Comparison of ENCODE assay signal across 15 cellular contexts in genomic region chr14:68654471-68654941, GRCh38.
A peak's percentile ranks its signal among the peaks of the same experiment; 100 is the strongest.
DNase-seq lines count a peak whose midpoint lies in the region; ATAC-seq and TF ChIP-seq lines count a peak whose summit lies in the region.
"Had no signal": no experiment of that assay in that cellular context is flagged by ENCODE, and none has a peak within 500 bp of the region (broad histone marks: within the 10 kb centered on the region; RNA-seq: fewer than 3 reads in every experiment).

No MANE protein-coding gene starts in this region.

- H3K36me3 Mint-ChIP-seq in stimulated activated memory B cell treated with anti-CD40 and anti-IgM and Interleukin-4, amounts not matched to agents 10 μg/mL and 1 μg/mL and 100 μg/mL, for 72 hours = no peaks in the 10 kb centered on the region

- H3K79me2 ChIP-seq in DND-41 (ENCODE audit: insufficient read depth, low read length) (no peaks in the 10 kb centered on the region), mesendoderm (ENCODE audit: control insufficient read depth, insufficient read depth, low read length) (no peaks in the 10 kb centered on the region)

- no peak overlapping the region for H2BK120ac ChIP-seq in mesendoderm (ENCODE audit: low read depth, low read length)

- H3K27me3 Mint-ChIP-seq in stimulated activated memory B cell treated with anti-CD40 and anti-IgM and Interleukin-4, amounts not matched to agents 10 μg/mL and 1 μg/mL and 100 μg/mL, for 72 hours = no peaks in the 10 kb centered on the region
- H3K27me3 Mint-ChIP-seq: activated CD4-positive, alpha-beta T cell treated with anti-CD3 and anti-CD28 coated beads, Interleukin-2, amount 10 ng/mL, durations not matched to agents 7 days and 5 days; activated naive CD8-positive, alpha-beta T cell treated with anti-CD3 and anti-CD28 coated beads, Interleukin-2, amount 50 U/mL, for 24 hours; central memory CD8-positive, alpha-beta T cell; naive B cell had no signal

- H3K4me1 ChIP-seq in DND-41 (ENCODE audit: insufficient read depth, low read length) (peaks cover 9% of the 10 kb centered on the region), mucosa of stomach (ENCODE audit: control insufficient read depth, insufficient read depth, low read length) (peaks cover 26% of the 10 kb centered on the region), mesendoderm (ENCODE audit: control insufficient read depth, low read depth, low read length) (no peaks in the 10 kb centered on the region)

- WGBS in mesendoderm (ENCODE audit: extremely low coverage, insufficient coverage, low lambda C conversion rate) = no CpG with 5 or more reads among the region's 9 CpGs

- no peaks in the 10 kb centered on the region for H3K9me3 ChIP-seq in DND-41 (ENCODE audit: insufficient read depth, low read length, severe bottlenecking)
- no peaks in the 10 kb centered on the region for H3K9me3 ChIP-seq in mucosa of stomach (ENCODE audit: control insufficient read depth, low read length)
- H3K9me3 ChIP-seq: left lung had no signal

- H3K36me3 ChIP-seq in DND-41 (ENCODE audit: insufficient read depth, low read length) (no peaks in the 10 kb centered on the region), mucosa of stomach (ENCODE audit: control insufficient read depth, insufficient read depth, low read length) (no peaks in the 10 kb centered on the region), mesendoderm (ENCODE audit: control insufficient read depth, insufficient read depth, low read length) (no peaks in the 10 kb centered on the region)
- H3K36me3 ChIP-seq: left lung had no signal

- H3K18ac ChIP-seq in mesendoderm (ENCODE audit: low read length) = no peak overlapping the region

- H2AK5ac ChIP-seq in mesendoderm (ENCODE audit: low read length) = no peak overlapping the region

- peak; percentile 61; the same call in 1 of the 3 replicates for ATAC-seq in DND-41 (ENCODE audit: insufficient read depth, low read depth)
- ATAC-seq in stimulated activated memory B cell treated with anti-CD40 and anti-IgM and Interleukin-4, amounts not matched to agents 10 μg/mL and 1 μg/mL and 100 μg/mL, for 72 hours = no peak
- ATAC-seq: activated naive CD8-positive, alpha-beta T cell treated with anti-CD3 and anti-CD28 coated beads, Interleukin-2, amount 50 U/mL, for 24 hours; left lung; PC-3 had no signal

- no peaks in the 10 kb centered on the region for H3K4me1 Mint-ChIP-seq in stimulated activated memory B cell treated with anti-CD40 and anti-IgM and Interleukin-4, amounts not matched to agents 10 μg/mL and 1 μg/mL and 100 μg/mL, for 72 hours

- H3K4ac ChIP-seq in mesendoderm (ENCODE audit: low read depth, low read length) = no peak overlapping the region

- H3K9ac ChIP-seq in DND-41 (ENCODE audit: low read depth, low read length) (no peak overlapping the region), mucosa of stomach (ENCODE audit: low read length) (peak overlapping the region; percentile 13), mesendoderm (ENCODE audit: low read length) (no peak overlapping the region)

- no peak overlapping the region for H2BK15ac ChIP-seq in mesendoderm (replicated peaks; ENCODE audit: low read depth)

- H3K56ac ChIP-seq in mesendoderm (ENCODE audit: low read length) = no peak overlapping the region

- H3K27me3 ChIP-seq in DND-41 (ENCODE audit: insufficient read depth, low read length, poor library complexity) (no peaks in the 10 kb centered on the region), mucosa of stomach (ENCODE audit: control insufficient read depth, insufficient read depth, low read length) (no peaks in the 10 kb centered on the region), mesendoderm (ENCODE audit: insufficient read depth, low read length, poor library complexity) (no peaks in the 10 kb centered on the region)
- H3K27me3 ChIP-seq: left lung had no signal

- no peak for TF ChIP-seq CTCF in DND-41 (IDR thresholded peaks at IDR 0.05; ENCODE audit: borderline replicate concordance, extremely low read depth, low read length, poor library complexity, severe bottlenecking)

- H3K23ac ChIP-seq in mesendoderm (ENCODE audit: low read length) = no peak overlapping the region

- no peaks in the 10 kb centered on the region for H3K9me3 Mint-ChIP-seq in stimulated activated memory B cell treated with anti-CD40 and anti-IgM and Interleukin-4, amounts not matched to agents 10 μg/mL and 1 μg/mL and 100 μg/mL, for 72 hours
- H3K9me3 Mint-ChIP-seq: activated CD4-positive, alpha-beta T cell treated with anti-CD3 and anti-CD28 coated beads, Interleukin-2, amount 10 ng/mL, durations not matched to agents 7 days and 5 days; activated naive CD8-positive, alpha-beta T cell treated with anti-CD3 and anti-CD28 coated beads, Interleukin-2, amount 50 U/mL, for 24 hours; central memory CD8-positive, alpha-beta T cell had no signal

- peak overlapping the region; percentile 12 for H3K27ac Mint-ChIP-seq in stimulated activated memory B cell treated with anti-CD40 and anti-IgM and Interleukin-4, amounts not matched to agents 10 μg/mL and 1 μg/mL and 100 μg/mL, for 72 hours
- H3K27ac Mint-ChIP-seq: activated CD4-positive, alpha-beta T cell treated with anti-CD3 and anti-CD28 coated beads, Interleukin-2, amount 10 ng/mL, durations not matched to agents 7 days and 5 days; activated naive CD8-positive, alpha-beta T cell treated with anti-CD3 and anti-CD28 coated beads, Interleukin-2, amount 50 U/mL, for 24 hours had no signal

- no peaks in the 10 kb centered on the region for H4K20me1 ChIP-seq in DND-41 (ENCODE audit: insufficient read depth, low read length)

- H3K4me3 ChIP-seq in DND-41 (ENCODE audit: low read depth in 1 of 2, low read length in 2 of 2) (no peak overlapping the region), mucosa of stomach (ENCODE audit: low read length) (no peak overlapping the region), mesendoderm (ENCODE audit: low read length) (no peak overlapping the region)
- H3K4me3 ChIP-seq: left lung had no signal

- H2AFZ ChIP-seq in DND-41 (ENCODE audit: low read depth, low read length) = no peak overlapping the region

- H3K4me3 Mint-ChIP-seq in stimulated activated memory B cell treated with anti-CD40 and anti-IgM and Interleukin-4, amounts not matched to agents 10 μg/mL and 1 μg/mL and 100 μg/mL, for 72 hours = no peak overlapping the region
- H3K4me3 Mint-ChIP-seq: activated CD4-positive, alpha-beta T cell treated with anti-CD3 and anti-CD28 coated beads, Interleukin-2, amount 10 ng/mL, durations not matched to agents 7 days and 5 days; activated naive CD8-positive, alpha-beta T cell treated with anti-CD3 and anti-CD28 coated beads, Interleukin-2, amount 50 U/mL, for 24 hours; central memory CD8-positive, alpha-beta T cell had no signal

- H4K5ac ChIP-seq in mesendoderm (ENCODE audit: low read length) = no peak overlapping the region

- no peaks in the 10 kb centered on the region for H3K79me1 ChIP-seq in mesendoderm (ENCODE audit: low read length)

- peak overlapping the region; percentile 6; the same call in 1 of the 2 replicates for H3K27ac ChIP-seq in DND-41 (ENCODE audit: low read length)
- no peak overlapping the region for H3K27ac ChIP-seq in mesendoderm (ENCODE audit: low read depth, low read length)
- H3K27ac ChIP-seq: left lung had no signal

- DNase-seq in DND-41 (peak; percentile 30), amniotic epithelial cell (ENCODE audit: low read depth) (peak; percentile 51), mesendoderm (no peak), NCI-H2081 treated with DMSO at 0.1 percent for 48 hours (lab: John Stamatoyannopoulos, UW) (no peak), NCI-H1105 (lab: John Stamatoyannopoulos, UW) (no peak)
- DNase-seq: activated CD4-positive, alpha-beta T cell treated with anti-CD3 and anti-CD28 coated beads, Interleukin-2, amount 10 ng/mL, durations not matched to agents 7 days and 5 days; activated naive CD8-positive, alpha-beta T cell treated with anti-CD3 and anti-CD28 coated beads, Interleukin-2, amount 50 U/mL, for 24 hours; DMS79; left lung; naive B cell; NCI-H2081; PC-3 had no signal

- H3K4me2 ChIP-seq in DND-41 (ENCODE audit: insufficient read depth, low read length) (no peak overlapping the region), mesendoderm (ENCODE audit: low read length) (no peak overlapping the region)

- H2BK5ac ChIP-seq in mesendoderm (ENCODE audit: low read length) = no peak overlapping the region

- H4K8ac ChIP-seq in mesendoderm (ENCODE audit: low read depth, low read length) = no peak overlapping the region

Comparison
In these comparisons a context has a peak if more than half of its experiments do, and no peak if none do; other contexts are left out.
1. DNase-seq: peak in DND-41 (single experiment) and amniotic epithelial cell (single experiment); none in mesendoderm (single experiment), NCI-H2081 treated with DMSO at 0.1 percent for 48 hours (single experiment) and NCI-H1105 (single experiment).